ENCODE assay signal across 14 cellular contexts in genomic region chr1:228058172-228058980, GRCh38. TPM values are rescaled to one million over a fixed set of nuclear protein-coding genes. Genes with fewer than 3 reads are reported as not detected.
A peak's percentile ranks its signal among the peaks of the same experiment; 100 is the strongest.
DNase-seq lines count a peak whose midpoint lies in the region; ATAC-seq and TF ChIP-seq lines count a peak whose summit lies in the region.
"Had no signal": no experiment of that assay in that cellular context is flagged by ENCODE, and none has a peak within 500 bp of the region (broad histone marks: within the 10 kb centered on the region; RNA-seq: fewer than 3 reads in every experiment).

No MANE protein-coding gene starts in this region.

- H3F3A ChIP-seq in GM23248 (ENCODE audit: insufficient read depth), result no peaks in the 10 kb centered on the region

- ATAC-seq in stimulated activated naive B cell treated with anti-CD40 and anti-IgM and Interleukin-4, amounts not matched to agents 10 μg/mL and 1 μg/mL and 100 μg/mL, for 72 hours (replicated peaks), result no peak

- H3K36me3 Mint-ChIP-seq in CD8-positive, alpha-beta memory T cell, result no peaks in the 10 kb centered on the region
- no peaks in the 10 kb centered on the region for H3K36me3 Mint-ChIP-seq in nephron progenitor cell (ENCODE audit: low read depth)
- H3K36me3 Mint-ChIP-seq in stimulated activated naive B cell treated with anti-CD40 and anti-IgM and Interleukin-4, amounts not matched to agents 10 μg/mL and 1 μg/mL and 100 μg/mL, for 72 hours, result peaks cover 1 to 3% of the 10 kb centered on the region in 2 donors

- peaks cover 6 to 19% (median 14%) of the 10 kb centered on the region in 3 donors for H3K4me1 Mint-ChIP-seq in CD8-positive, alpha-beta memory T cell
- H3K4me1 Mint-ChIP-seq in nephron progenitor cell, result peaks cover 6% of the 10 kb centered on the region
- H3K4me1 Mint-ChIP-seq in stimulated activated naive B cell treated with anti-CD40 and anti-IgM and Interleukin-4, amounts not matched to agents 10 μg/mL and 1 μg/mL and 100 μg/mL, for 72 hours, result peaks cover 8 to 16% of the 10 kb centered on the region in 2 donors

- intact Hi-C loops in colonic mucosa (cut with DNase I), result no loop called here

- peak overlapping the region; percentile 50 for H3K4me3 ChIP-seq in CD8-positive, alpha-beta memory T cell (ENCODE audit: low read length)
- H3K4me3 ChIP-seq in colonic mucosa (peak overlapping the region; percentile 16), GM23248 (no peak overlapping the region)
- H3K4me3 ChIP-seq: MG63, PC-9 had no signal

- peaks cover 0 to 5% (median 2%) of the 10 kb centered on the region in 5 donors for H3K9me3 Mint-ChIP-seq in CD8-positive, alpha-beta memory T cell
- peaks cover 44% of the 10 kb centered on the region for H3K9me3 Mint-ChIP-seq in nephron progenitor cell
- H3K9me3 Mint-ChIP-seq in stimulated activated naive B cell treated with anti-CD40 and anti-IgM and Interleukin-4, amounts not matched to agents 10 μg/mL and 1 μg/mL and 100 μg/mL, for 72 hours, result peaks cover 2 to 4% of the 10 kb centered on the region in 2 donors

- H3K27ac ChIP-seq in 22Rv1 (0 out of 2 replicates have a peak overlapping the region, but pooled peaks have one; percentile 68), colonic mucosa (no peak overlapping the region), GM23248 (no peak overlapping the region)
- no peak overlapping the region for H3K27ac ChIP-seq in CD8-positive, alpha-beta memory T cell (ENCODE audit: low read depth, low read length)
- H3K27ac ChIP-seq: PC-9 had no signal

- DNase-seq in CD8-positive, alpha-beta memory T cell, result peak in 1 of 5 donors; percentile 27
- DNase-seq in colonic mucosa (no peak), nephron progenitor cell (no peak), GM23248 (no peak)
- no peak for DNase-seq in activated CD4-positive, alpha-beta T cell treated with anti-CD3 and anti-CD28 coated beads, Interleukin-2, amount 50 U/mL, for 4 hours
- DNase-seq in stimulated activated naive B cell treated with anti-CD40 and anti-IgM and Interleukin-4, amounts not matched to agents 10 μg/mL and 1 μg/mL and 100 μg/mL, for 72 hours, result no peak
- DNase-seq: BE2C, MG63, NCI-H748 treated with DMSO at 0.1 percent for 48 hours, transverse colon had no signal

- no peak overlapping the region for H2AFZ ChIP-seq in GM23248
- H2AFZ ChIP-seq: PC-9 had no signal

- no peak overlapping the region for H3K4me2 ChIP-seq in GM23248 (ENCODE audit: unreplicated experiment)

- CTCF ChIA-PET in CD8-positive, alpha-beta memory T cell (lab: Charles Lee), result no interaction called here

- no peaks in the 10 kb centered on the region for H3K9me2 ChIP-seq in GM23248 (ENCODE audit: insufficient read depth)

- in situ Hi-C loops in GM23248 (cut with MboI), result no loop called here

- 45 to 49% methylated on average over 22 of the region's 22 CpGs for WGBS in GM23248 (ENCODE audit: low coverage in 1 of 2, low lambda C conversion rate in 2 of 2, missing lambda C conversion rate in 2 of 2), 2 experiments

- no peaks in the 10 kb centered on the region for H3K36me3 ChIP-seq in CD8-positive, alpha-beta memory T cell (ENCODE audit: insufficient read depth, low read length)
- H3K36me3 ChIP-seq in colonic mucosa (no peaks in the 10 kb centered on the region), GM23248 (ENCODE audit: low read depth) (no peaks in the 10 kb centered on the region)
- H3K36me3 ChIP-seq: BE2C, MG63, transverse colon had no signal

- no peak overlapping the region for H3K9ac ChIP-seq in colonic mucosa (ENCODE audit: low read depth in 2 of 2, low read length in 2 of 2)
- H3K9ac ChIP-seq in GM23248, result no peak overlapping the region

- POLR2A ChIA-PET in CD8-positive, alpha-beta memory T cell (lab: Charles Lee), result interaction anchor here (0.8 kb wide), 1 partner anchor 48 kb away, joined by 3 read pairs; no protein-coding TSS in a partner anchor

- no peaks in the 10 kb centered on the region for H3K79me2 ChIP-seq in GM23248 (ENCODE audit: insufficient read depth)

- TF ChIP-seq CTCF in 22Rv1 (IDR thresholded peaks at IDR 0.05), result no peak
- no peak for TF ChIP-seq CTCF in colonic mucosa (IDR thresholded peaks at IDR 0.05)
- TF ChIP-seq CTCF in nephron progenitor cell (IDR thresholded peaks at IDR 0.05), result no peak

- H3K27ac Mint-ChIP-seq in CD8-positive, alpha-beta memory T cell, result peak overlapping the region in 5 of 8 donors; percentile 9 to 82 (median 67)
- no peak overlapping the region for H3K27ac Mint-ChIP-seq in nephron progenitor cell
- no peak overlapping the region for H3K27ac Mint-ChIP-seq in stimulated activated naive B cell treated with anti-CD40 and anti-IgM and Interleukin-4, amounts not matched to agents 10 μg/mL and 1 μg/mL and 100 μg/mL, for 72 hours

- peaks cover 38% of the 10 kb centered on the region for H3K27me3 ChIP-seq in CD8-positive, alpha-beta memory T cell (ENCODE audit: insufficient read depth, low read length, poor library complexity, severe bottlenecking)
- H3K27me3 ChIP-seq in colonic mucosa (peaks cover 31% of the 10 kb centered on the region), GM23248 (replicated peaks; ENCODE audit: insufficient read depth) (peaks cover 60% of the 10 kb centered on the region)

- peaks cover 23% of the 10 kb centered on the region for H3K4me1 ChIP-seq in CD8-positive, alpha-beta memory T cell (ENCODE audit: insufficient read depth, low read length)
- H3K4me1 ChIP-seq in colonic mucosa, result no peaks in the 10 kb centered on the region
- H3K4me1 ChIP-seq in GM23248 (ENCODE audit: insufficient read depth), result no peaks in the 10 kb centered on the region
- H3K4me1 ChIP-seq: BE2C had no signal

- H4K20me1 ChIP-seq in GM23248 (ENCODE audit: insufficient read depth), result no peaks in the 10 kb centered on the region

- H3K4me3 Mint-ChIP-seq in CD8-positive, alpha-beta memory T cell, result peak overlapping the region; percentile 3 to 74 (median 68)
- H3K4me3 Mint-ChIP-seq in nephron progenitor cell, result peak overlapping the region; percentile 30
- H3K4me3 Mint-ChIP-seq in stimulated activated naive B cell treated with anti-CD40 and anti-IgM and Interleukin-4, amounts not matched to agents 10 μg/mL and 1 μg/mL and 100 μg/mL, for 72 hours, result peak overlapping the region in 1 of 2 donors; percentile 12

- no peaks in the 10 kb centered on the region for H3K9me3 ChIP-seq in CD8-positive, alpha-beta memory T cell (ENCODE audit: low read length)
- H3K9me3 ChIP-seq in colonic mucosa (no peaks in the 10 kb centered on the region), GM23248 (ENCODE audit: low read depth) (no peaks in the 10 kb centered on the region)
- H3K9me3 ChIP-seq: BE2C, transverse colon had no signal

- H3K27me3 Mint-ChIP-seq in CD8-positive, alpha-beta memory T cell, result peaks cover 32 to 35% of the 10 kb centered on the region in 2 donors
- peaks cover 77% of the 10 kb centered on the region for H3K27me3 Mint-ChIP-seq in nephron progenitor cell (ENCODE audit: low read depth, poor library complexity)
- H3K27me3 Mint-ChIP-seq in stimulated activated naive B cell treated with anti-CD40 and anti-IgM and Interleukin-4, amounts not matched to agents 10 μg/mL and 1 μg/mL and 100 μg/mL, for 72 hours, result peaks cover 55 to 81% of the 10 kb centered on the region in 2 donors

RNA-seq across cellular contexts. Expression of gene ARF1, which starts 24.1 kb away (rescaled TPM):
- total RNA-seq in CD8-positive, alpha-beta memory T cell, result 100 to 1,000 TPM; 379 TPM
- polyA plus RNA-seq in CD8-positive, alpha-beta memory T cell, result 569 TPM
- 100 to 1,000 TPM; 522 to 586 TPM for total RNA-seq in colonic mucosa
- 259 and 292 TPM in 2 replicates for total RNA-seq in GM23248 (2014; rRNA removed; shearing (Covaris generic))
- 656 and 698 TPM in 2 replicates for polyA plus RNA-seq in GM23248 (2016; fragmentation: Nextera tagmentation; extraction: Ambion mirVana)

RNA-seq across cellular contexts. Expression of gene C1orf35, which starts 44.7 kb away (rescaled TPM):
- 10 to 100 TPM; 28.7 to 29.2 TPM for total RNA-seq in CD8-positive, alpha-beta memory T cell
- polyA plus RNA-seq in CD8-positive, alpha-beta memory T cell, result 21.4 TPM
- 10 to 100 TPM; 14.9 to 26.4 TPM for total RNA-seq in colonic mucosa
- 11.6 and 15.6 TPM in 2 replicates for total RNA-seq in GM23248 (2014; rRNA removed; shearing (Covaris generic))
- polyA plus RNA-seq in GM23248 (2016; fragmentation: Nextera tagmentation; extraction: Ambion mirVana), result 19.9 and 23.4 TPM in 2 replicates

RNA-seq across cellular contexts. Expression of gene MRPL55, which starts 50.7 kb away (rescaled TPM):
- 10 to 100 TPM; 70.0 to 71.8 TPM for total RNA-seq in CD8-positive, alpha-beta memory T cell
- 146 TPM for polyA plus RNA-seq in CD8-positive, alpha-beta memory T cell
- total RNA-seq in colonic mucosa, result 10 to 100 TPM; 33.0 to 60.7 TPM
- total RNA-seq in GM23248 (2014; rRNA removed; shearing (Covaris generic)), result 57.5 and 84.4 TPM in 2 replicates
- polyA plus RNA-seq in GM23248 (2016; fragmentation: Nextera tagmentation; extraction: Ambion mirVana), result 94.4 and 95.1 TPM in 2 replicates

RNA-seq across cellular contexts. Expression of gene WNT3A, which starts 51.6 kb away (rescaled TPM):
- not detected for total RNA-seq in CD8-positive, alpha-beta memory T cell
- not detected for polyA plus RNA-seq in CD8-positive, alpha-beta memory T cell
- total RNA-seq in colonic mucosa, result not detected
- total RNA-seq in GM23248 (2014; rRNA removed; shearing (Covaris generic)), result not detected in 2 replicates
- polyA plus RNA-seq in GM23248 (2016; fragmentation: Nextera tagmentation; extraction: Ambion mirVana), result not detected in 2 replicates
- total RNA-seq: epithelial cell of proximal tubule, HT-29, transverse colon had no signal

Comparison
In these comparisons a context has a peak if more than half of its experiments do, and no peak if none do; other contexts are left out.
1. H3K27ac Mint-ChIP-seq: peak in CD8-positive, alpha-beta memory T cell (5 of 8); none in nephron progenitor cell (single experiment) and stimulated activated naive B cell treated with anti-CD40 and anti-IgM and Interleukin-4, amounts not matched to agents 10 μg/mL and 1 μg/mL and 100 μg/mL, for 72 hours (single experiment).